9 cellular contexts compared by ENCODE assay signal in the genomic region with DNA sequence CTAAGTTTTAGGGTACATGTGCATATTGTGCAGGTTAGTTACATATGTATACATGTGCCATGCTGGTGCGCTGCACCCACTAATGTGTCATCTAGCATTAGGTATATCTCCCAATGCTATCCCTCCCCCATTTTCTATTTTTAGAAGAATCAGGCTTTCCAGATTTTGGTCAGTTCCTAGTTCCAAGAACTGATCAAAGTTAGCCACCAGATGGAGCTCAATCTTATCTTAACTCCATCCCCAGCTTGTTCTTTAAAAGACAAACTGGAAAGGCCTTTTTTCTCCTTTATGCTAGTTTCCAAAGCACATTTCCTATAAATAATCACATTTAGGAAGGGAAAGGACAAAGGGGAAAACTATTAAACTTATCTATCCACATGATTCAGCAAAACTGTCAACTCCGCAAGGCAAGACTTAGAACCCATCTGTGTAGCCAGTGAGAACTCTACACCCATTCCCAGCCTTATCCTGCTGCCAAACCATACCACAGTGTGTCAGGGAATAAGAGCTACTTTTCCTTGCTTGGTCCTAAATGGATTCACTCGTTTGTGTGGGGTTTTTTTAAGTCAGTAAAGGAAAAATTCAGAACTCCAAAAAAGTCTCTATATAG. TPM values are rescaled to one million over a fixed set of nuclear protein-coding genes. Genes with fewer than 3 reads are reported as not detected.
DNase-seq lines count a peak whose midpoint lies in the region; ATAC-seq and TF ChIP-seq lines count a peak whose summit lies in the region.
"Had no signal": no experiment of that assay in that cellular context is flagged by ENCODE, and none has a peak within 500 bp of the region (broad histone marks: within the 10 kb centered on the region; RNA-seq: fewer than 3 reads in every experiment).

No MANE protein-coding gene starts in this region.

- DNase-seq in NCI-H2227 (lab: John Stamatoyannopoulos, UW; ENCODE audit: unreplicated experiment) = peak; percentile 40
- no peak for DNase-seq in NCI-H2227 treated with DMSO at 0.1 percent for 48 hours (lab: John Stamatoyannopoulos, UW)
- DNase-seq in NCI-H69 (lab: John Stamatoyannopoulos, UW) = peak; percentile 37
- DNase-seq in epithelial cell of esophagus (ENCODE audit: low read depth) = peak; percentile 47
- peak; percentile 56 for DNase-seq in renal cortical epithelial cell (ENCODE audit: low read depth)
- DNase-seq: right cardiac atrium had no signal

- H3K4me3 ChIP-seq in epithelial cell of esophagus (ENCODE audit: low read length) = no peak overlapping the region

- peak; percentile 47 for TF ChIP-seq CTCF in epithelial cell of esophagus (IDR thresholded peaks at IDR 0.05; ENCODE audit: insufficient read depth, low read depth, low read length, missing control alignments)

- no peak for ATAC-seq in HG02852 (IDR thresholded peaks at IDR 0.05; ENCODE audit: unreplicated experiment)
- no peak for ATAC-seq in HG02981 (IDR thresholded peaks at IDR 0.05; ENCODE audit: unreplicated experiment)
- ATAC-seq in HG02678 (IDR thresholded peaks at IDR 0.05; ENCODE audit: unreplicated experiment) = no peak

RNA-seq across cellular contexts. Expression of a gene that starts 22.8 kb away (rescaled TPM):
- 2.9 and 3.6 TPM in 2 replicates for total RNA-seq in renal cortical epithelial cell
